ENCODE assay signal across 25 cellular contexts in the genomic region with DNA sequence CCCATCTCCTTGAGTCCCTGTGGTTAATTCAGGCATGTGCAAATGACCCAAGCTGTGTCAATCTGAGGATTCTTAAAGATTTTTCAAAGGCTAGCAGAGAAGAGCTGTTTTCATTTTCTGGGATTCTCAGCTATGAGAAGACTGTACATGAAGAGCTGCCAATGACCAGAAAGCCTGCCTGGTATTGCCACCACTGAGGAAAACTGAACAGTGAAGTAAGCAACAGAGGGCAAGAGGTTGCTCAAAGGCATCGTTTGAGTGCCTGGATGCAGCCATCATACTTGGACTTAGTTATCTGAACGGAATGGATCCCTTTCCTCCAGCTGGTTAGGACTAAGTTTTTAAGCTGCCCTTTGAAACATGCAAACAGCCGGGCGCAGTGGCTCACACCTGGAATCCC. TPM values are rescaled to one million over a fixed set of nuclear protein-coding genes. Genes with fewer than 3 reads are reported as not detected.
"Had no signal": no experiment of that assay in that cellular context is flagged by ENCODE, and none has a peak within 500 bp of the region (broad histone marks: within the 10 kb centered on the region; RNA-seq: fewer than 3 reads in every experiment).

No MANE protein-coding gene starts in this region.

- H3K27ac Mint-ChIP-seq: memory B cell; natural killer cell; stimulated activated naive B cell treated with anti-CD40 and anti-IgM and Interleukin-4, amounts not matched to agents 10 μg/mL and 1 μg/mL and 100 μg/mL, for 72 hours; stimulated activated naive CD8-positive, alpha-beta T cell treated with anti-CD3 and anti-CD28 coated beads, Interleukin-15, Interleukin-2, amounts not matched to agents 100 ng/mL and 50 ng/mL, for 24 hours; type B pancreatic cell had no signal

- H3K4me1 ChIP-seq: psoas muscle, sigmoid colon had no signal

- DNase-seq: cortex of kidney; dorsolateral prefrontal cortex; effector CD4-positive, alpha-beta T cell; gastrocnemius medialis; head of caudate nucleus; natural killer cell; occipital lobe; ovary; posterior cingulate gyrus; psoas muscle; right cardiac atrium; sigmoid colon; spleen; stimulated activated CD4-positive, alpha-beta T cell treated with anti-CD3 and anti-CD28 coated beads, Interleukin-4, amount 100 ng/mL, for 4 hours; stimulated activated naive B cell treated with anti-CD40 and anti-IgM and Interleukin-4, amounts not matched to agents 10 μg/mL and 1 μg/mL and 100 μg/mL, for 72 hours had no signal

- H3K4me1 Mint-ChIP-seq: memory B cell; stimulated activated naive B cell treated with anti-CD40 and anti-IgM and Interleukin-4, amounts not matched to agents 10 μg/mL and 1 μg/mL and 100 μg/mL, for 72 hours had no signal

- FAIRE-seq: keratinocyte had no signal

- H3K27me3 ChIP-seq: dorsolateral prefrontal cortex, gastrocnemius medialis, ovary, sigmoid colon, spleen had no signal

- H3K4me3 Mint-ChIP-seq: memory B cell; natural killer cell; stimulated activated naive B cell treated with anti-CD40 and anti-IgM and Interleukin-4, amounts not matched to agents 10 μg/mL and 1 μg/mL and 100 μg/mL, for 72 hours; stimulated activated naive CD8-positive, alpha-beta T cell treated with anti-CD3 and anti-CD28 coated beads, Interleukin-15, Interleukin-2, amounts not matched to agents 100 ng/mL and 50 ng/mL, for 24 hours; type B pancreatic cell had no signal

- H3K27ac ChIP-seq: dorsolateral prefrontal cortex, epithelial cell of prostate, gastrocnemius medialis, ovary, psoas muscle, sigmoid colon, spleen, thoracic aorta had no signal

- H3K36me3 ChIP-seq: gastrocnemius medialis, ovary, sigmoid colon, spleen, thoracic aorta had no signal

- H3K4me3 ChIP-seq: dorsolateral prefrontal cortex, gastrocnemius medialis, lung, ovary, psoas muscle, sigmoid colon, skin epidermis, spleen, thoracic aorta had no signal

- H3K36me3 Mint-ChIP-seq: memory B cell, natural killer cell, type B pancreatic cell had no signal

- H3K9me3 ChIP-seq: gastrocnemius medialis, ovary, psoas muscle, sigmoid colon, spleen, thoracic aorta had no signal

- H3K9me3 Mint-ChIP-seq: natural killer cell; stimulated activated naive B cell treated with anti-CD40 and anti-IgM and Interleukin-4, amounts not matched to agents 10 μg/mL and 1 μg/mL and 100 μg/mL, for 72 hours; stimulated activated naive CD8-positive, alpha-beta T cell treated with anti-CD3 and anti-CD28 coated beads, Interleukin-15, Interleukin-2, amounts not matched to agents 100 ng/mL and 50 ng/mL, for 24 hours had no signal

- H3K27me3 Mint-ChIP-seq: type B pancreatic cell had no signal

RNA-seq across cellular contexts. Expression of a gene that starts 38.4 kb away (rescaled TPM):
- total RNA-seq: glomerular endothelial cell had no signal
- polyA plus RNA-seq: keratinocyte, neural cell had no signal
